Comparison of ENCODE assay signal across 1 cellular context in genomic region chr19:788821-789472, GRCh38.
TF ChIP-seq lines count a peak whose summit lies in the region.

No MANE protein-coding gene starts in this region.

TF ChIP-seq in endothelial cell of umbilical vein, 7 proteins besides CTCF, POLR2A, EP300 and RAD21:
- no peak for TF ChIP-seq FOS (IDR thresholded peaks at IDR 0.05; ENCODE audit: borderline replicate concordance, insufficient read depth, low read length)
- TF ChIP-seq GATA2 (IDR thresholded peaks at IDR 0.05; ENCODE audit: insufficient read depth, insufficient read length, low read depth, low read length): no peak
- no peak for TF ChIP-seq MAX (IDR thresholded peaks at IDR 0.05; ENCODE audit: insufficient read depth, insufficient read length)
- no peak for TF ChIP-seq MYC (IDR thresholded peaks at IDR 0.05; ENCODE audit: low read depth, low read length)
- no peak for TF ChIP-seq EZH2 (IDR thresholded peaks at IDR 0.05; ENCODE audit: borderline replicate concordance, low read depth, low read length, severe bottlenecking)
- TF ChIP-seq JUN (IDR thresholded peaks at IDR 0.05; ENCODE audit: borderline replicate concordance, insufficient read depth, insufficient read length, low read depth): no peak
- TF ChIP-seq POLR2AphosphoS5 (IDR thresholded peaks at IDR 0.05; ENCODE audit: insufficient read depth, low read depth, low read length): no peak
